8 cellular contexts compared by ENCODE assay signal in the genomic region with DNA sequence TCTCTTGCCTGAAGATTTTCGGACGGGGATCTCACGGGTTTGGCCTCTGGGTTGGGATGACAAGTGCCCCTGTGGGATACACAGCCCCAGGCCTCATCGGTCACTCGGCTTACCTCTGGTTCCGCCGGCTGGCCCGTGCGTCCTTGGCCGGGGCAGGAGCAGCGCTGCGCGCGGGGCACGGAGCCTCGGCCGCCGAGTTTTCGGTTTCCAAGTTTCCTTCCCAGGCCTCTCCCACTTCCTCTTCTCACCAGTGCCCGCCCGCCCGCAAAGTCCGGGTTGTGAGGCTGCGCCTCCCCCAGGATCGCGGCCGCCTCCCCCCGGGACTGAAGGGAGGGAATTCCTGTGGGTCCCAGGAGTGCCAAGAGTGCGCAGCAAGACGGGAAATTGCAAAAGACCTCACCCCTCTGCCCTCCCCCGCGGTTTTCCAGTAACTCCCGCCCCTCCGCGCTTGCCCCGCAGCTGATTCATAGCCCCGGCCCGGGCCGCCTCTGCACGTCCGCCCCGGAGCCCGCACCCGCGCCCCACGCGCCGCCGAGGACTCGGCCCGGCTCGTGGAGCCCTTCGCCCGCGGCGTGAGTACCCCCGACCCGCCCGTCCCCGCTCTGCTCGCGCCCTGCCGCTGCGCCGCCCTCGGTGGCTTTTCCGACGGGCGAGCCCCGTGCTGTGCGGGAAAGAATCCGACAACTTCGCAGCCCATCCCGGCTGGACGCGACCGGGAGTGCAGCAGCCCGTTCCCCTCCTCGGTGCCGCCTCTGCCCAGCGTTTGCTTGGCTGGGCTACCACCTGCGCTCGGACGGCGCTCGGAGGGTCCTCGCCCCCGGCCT. TPM values are rescaled to one million over a fixed set of nuclear protein-coding genes. Genes with fewer than 3 reads are reported as not detected.
DNase-seq lines count a peak whose midpoint lies in the region; ATAC-seq and TF ChIP-seq lines count a peak whose summit lies in the region.

Gene OSMR (plus strand): TSS at position 458 of the 824 bp plus-strand sequence. CDS start 23,033 bp downstream, outside the sequence.

- peaks cover 2% of the 10 kb centered on the region for H3K36me3 Mint-ChIP-seq in T-helper 2 cell treated with Interferon-gamma antibody and Interleukin-4, amounts not matched to agents 5 μg/mL and 100 μg/mL, for 36 hours (ENCODE audit: low read depth)
- H3K36me3 Mint-ChIP-seq in stimulated activated memory B cell treated with anti-CD40 and anti-IgM and Interleukin-4, amounts not matched to agents 10 μg/mL and 1 μg/mL and 100 μg/mL, for 72 hours: peaks cover 6% of the 10 kb centered on the region

- H3K9me3 Mint-ChIP-seq in T-helper 2 cell treated with Interferon-gamma antibody and Interleukin-4, amounts not matched to agents 5 μg/mL and 100 μg/mL, for 36 hours: no peaks in the 10 kb centered on the region
- H3K9me3 Mint-ChIP-seq in stimulated activated memory B cell treated with anti-CD40 and anti-IgM and Interleukin-4, amounts not matched to agents 10 μg/mL and 1 μg/mL and 100 μg/mL, for 72 hours: peaks cover 6% of the 10 kb centered on the region

- H2AFZ ChIP-seq in SK-N-SH (ENCODE audit: low read depth): peak within 1 kb of the TSS; percentile 88

- TF ChIP-seq RAD21 in SK-N-SH (IDR thresholded peaks at IDR 0.05; ENCODE audit: low read length): no peak

- no peaks in the 10 kb centered on the region; a peak in 1 of 4 replicates for H3K4me1 ChIP-seq in SK-N-SH (ENCODE audit: control insufficient read depth in 1 of 2, insufficient read depth in 2 of 2, low read depth in 1 of 2, low read length in 1 of 2)

- peak within 1 kb of the TSS; percentile 83 to 95 for H3K27ac ChIP-seq in SK-N-SH (ENCODE audit: low read depth in 2 of 2, low read length in 1 of 2)

- CTCF ChIA-PET in SK-N-SH (lab: Yijun Ruan, JAX): interaction anchor here (1.9 kb wide), 1 partner anchor 404 kb away, joined by 7 read pairs; no protein-coding TSS in a partner anchor

- H4K20me1 ChIP-seq in SK-N-SH (ENCODE audit: insufficient read depth): no peaks in the 10 kb centered on the region

- ATAC-seq in stimulated activated memory B cell treated with anti-CD40 and anti-IgM and Interleukin-4, amounts not matched to agents 10 μg/mL and 1 μg/mL and 100 μg/mL, for 72 hours: peak; percentile 12
- no peak for ATAC-seq in HG02885 (IDR thresholded peaks at IDR 0.05; ENCODE audit: poor library complexity, unreplicated experiment)

- H3K9me2 ChIP-seq in SK-N-SH: no peaks in the 10 kb centered on the region

- H3K36me3 ChIP-seq in SK-N-SH (replicated peaks in 1 of 2; ENCODE audit: control insufficient read depth in 1 of 2, insufficient read depth in 2 of 2, low read length in 1 of 2): peaks cover 2 to 19% of the 10 kb centered on the region in 2 experiments

- in situ Hi-C loops in endometrial microvascular endothelial cells (cut with HindIII; ENCODE audit: inconsistent ontology term, low pct_unique_long_range_greater_than_20kb, low sequenced_read_pairs): no loop called here

- H3K9ac ChIP-seq in SK-N-SH: peak within 1 kb of the TSS; percentile 98

- H3F3A ChIP-seq in SK-N-SH (replicated peaks; ENCODE audit: insufficient read depth): no peaks in the 10 kb centered on the region

- H3K79me2 ChIP-seq in SK-N-SH (ENCODE audit: insufficient read depth): peaks cover 83% of the 10 kb centered on the region

- no peak within 1 kb of the TSS for H3K27ac Mint-ChIP-seq in T-helper 2 cell treated with Interferon-gamma antibody and Interleukin-4, amounts not matched to agents 5 μg/mL and 100 μg/mL, for 36 hours
- no peak within 1 kb of the TSS for H3K27ac Mint-ChIP-seq in stimulated activated memory B cell treated with anti-CD40 and anti-IgM and Interleukin-4, amounts not matched to agents 10 μg/mL and 1 μg/mL and 100 μg/mL, for 72 hours

- peaks cover 7% of the 10 kb centered on the region; the same call in 1 of the 2 replicates for H3K9me3 ChIP-seq in SK-N-SH

- H3K4me3 ChIP-seq in SK-N-SH (ENCODE audit: low read depth in 2 of 2, low read length in 1 of 2): peak within 1 kb of the TSS; percentile 67 to 86

- DNase-seq in T-helper 2 cell treated with Interferon-gamma antibody and Interleukin-4, amounts not matched to agents 5 μg/mL and 100 μg/mL, for 36 hours (ENCODE audit: low spot score): peak; percentile 25
- DNase-seq in T-helper 2 cell: no peak
- peak; percentile 62 for DNase-seq in SK-N-SH
- DNase-seq in lung microvascular endothelial cell (ENCODE audit: low read depth in 2 of 2): peak; percentile 86 to 96
- no peak for DNase-seq in RKO (ENCODE audit: low spot score)

- peaks cover 2% of the 10 kb centered on the region for H3K4me1 Mint-ChIP-seq in T-helper 2 cell treated with Interferon-gamma antibody and Interleukin-4, amounts not matched to agents 5 μg/mL and 100 μg/mL, for 36 hours (ENCODE audit: low read depth)
- peaks cover 6% of the 10 kb centered on the region for H3K4me1 Mint-ChIP-seq in stimulated activated memory B cell treated with anti-CD40 and anti-IgM and Interleukin-4, amounts not matched to agents 10 μg/mL and 1 μg/mL and 100 μg/mL, for 72 hours

- TF ChIP-seq EP300 in SK-N-SH (IDR thresholded peaks at IDR 0.05; ENCODE audit: borderline replicate concordance in 1 of 2, low read depth in 1 of 2, low read length in 1 of 2): peak in 1 of 2 experiments; percentile 82; a peak in 1 of 4 replicates

- TF ChIP-seq CTCF in SK-N-SH (IDR thresholded peaks at IDR 0.05): no peak

- WGBS in SK-N-SH (ENCODE audit: low lambda C conversion rate): 2% methylated on average over 19 of the region's 88 CpGs

- peak within 1 kb of the TSS; percentile 79 for H3K4me3 Mint-ChIP-seq in T-helper 2 cell treated with Interferon-gamma antibody and Interleukin-4, amounts not matched to agents 5 μg/mL and 100 μg/mL, for 36 hours
- peak within 1 kb of the TSS; percentile 27 for H3K4me3 Mint-ChIP-seq in stimulated activated memory B cell treated with anti-CD40 and anti-IgM and Interleukin-4, amounts not matched to agents 10 μg/mL and 1 μg/mL and 100 μg/mL, for 72 hours

- no peaks in the 10 kb centered on the region for H3K27me3 ChIP-seq in SK-N-SH (ENCODE audit: insufficient read depth)

- POLR2A ChIA-PET in SK-N-SH (lab: Yijun Ruan, JAX): no interaction called here

- H3K27me3 Mint-ChIP-seq in T-helper 2 cell treated with Interferon-gamma antibody and Interleukin-4, amounts not matched to agents 5 μg/mL and 100 μg/mL, for 36 hours (ENCODE audit: low read depth): peaks cover 61% of the 10 kb centered on the region
- peaks cover 54% of the 10 kb centered on the region for H3K27me3 Mint-ChIP-seq in stimulated activated memory B cell treated with anti-CD40 and anti-IgM and Interleukin-4, amounts not matched to agents 10 μg/mL and 1 μg/mL and 100 μg/mL, for 72 hours

- H3K4me2 ChIP-seq in SK-N-SH: peak within 1 kb of the TSS; percentile 70

TF ChIP-seq in SK-N-SH, 30 proteins besides CTCF, POLR2A, EP300 and RAD21 (continues in another document):
- peak; percentile 77; the same call in 1 of the 2 replicates for TF ChIP-seq RXRA (IDR thresholded peaks at IDR 0.05; ENCODE audit: borderline replicate concordance, low read depth)
- TF ChIP-seq USF2 (IDR thresholded peaks at IDR 0.05; ENCODE audit: borderline replicate concordance, low read depth, low read length): no peak
- peak; percentile 61; the same call in 1 of the 2 replicates for TF ChIP-seq FOXM1 (IDR thresholded peaks at IDR 0.05; ENCODE audit: low read depth)
- peak; percentile 90 for TF ChIP-seq NFIC (IDR thresholded peaks at IDR 0.05; ENCODE audit: borderline replicate concordance)
- TF ChIP-seq RCOR1 (IDR thresholded peaks at IDR 0.05; ENCODE audit: low read length): no peak
- peak; percentile 90 for TF ChIP-seq TEAD4 (IDR thresholded peaks at IDR 0.05; ENCODE audit: borderline replicate concordance, insufficient read depth)
- TF ChIP-seq NRF1 (IDR thresholded peaks at IDR 0.05; ENCODE audit: low read depth, low read length): peak; percentile 42; the same call in 1 of the 2 replicates
- peak; percentile 75 for TF ChIP-seq ELF1 (IDR thresholded peaks at IDR 0.05)
- TF ChIP-seq POLR2AphosphoS5 (IDR thresholded peaks at IDR 0.05; ENCODE audit: low read depth, low read length): peak; percentile 52; the same call in 1 of the 2 replicates
- TF ChIP-seq CHD2 (IDR thresholded peaks at IDR 0.05; ENCODE audit: low read length, partially characterized antibody): peak; percentile 20
- peak; percentile 59 for TF ChIP-seq FOSL2 (IDR thresholded peaks at IDR 0.05; ENCODE audit: borderline replicate concordance, low read depth)
- peak; percentile 67 for TF ChIP-seq PBX3 (IDR thresholded peaks at IDR 0.05)
- peak; percentile 64 for TF ChIP-seq GABPA (IDR thresholded peaks at IDR 0.05; ENCODE audit: low read depth)

RNA-seq across cellular contexts. Expression of gene OSMR, which starts in this region (rescaled TPM):
- 55.9 and 56.0 TPM in 2 replicates for polyA plus RNA-seq in SK-N-SH (2012; rRNA removed)
- 66.3 and 68.7 TPM in 2 replicates for polyA plus RNA-seq in SK-N-SH (2012; cell fraction: cytosol; rRNA removed)
- polyA plus RNA-seq in SK-N-SH (2012; cell fraction: nucleus; rRNA removed): 57.5 and 94.9 TPM in 2 replicates
- total RNA-seq in endometrial microvascular endothelial cells (ENCODE audit: inconsistent ontology term) (12.1 TPM), lung microvascular endothelial cell (7.8 and 9.1 TPM in 2 replicates)

Comparison
In these comparisons a context has a peak if more than half of its experiments do, and no peak if none do; other contexts are left out.
1. DNase-seq: peak in T-helper 2 cell treated with Interferon-gamma antibody and Interleukin-4, amounts not matched to agents 5 μg/mL and 100 μg/mL, for 36 hours (single experiment), SK-N-SH (single experiment) and lung microvascular endothelial cell (2 of 2); none in T-helper 2 cell (0 of 5) and RKO (single experiment).